In genomic region chr3:690770-691169, GRCh38 we compare ENCODE assay signal across 22 cellular contexts.
"Had no signal": no experiment of that assay in that cellular context is flagged by ENCODE, and none has a peak within 500 bp of the region (broad histone marks: within the 10 kb centered on the region; RNA-seq: fewer than 3 reads in every experiment).

No MANE protein-coding gene starts in this region.

- H3K27ac ChIP-seq: pancreas, prostate gland, right lobe of liver, sigmoid colon, stomach, thoracic aorta, thyroid gland, tibial nerve, upper lobe of right lung, uterus had no signal

- H3K4me1 ChIP-seq: pancreas, prostate gland, right lobe of liver, sigmoid colon, stomach, thyroid gland, tibial nerve, upper lobe of right lung, uterus had no signal

- H3K36me3 ChIP-seq: pancreas, prostate gland, right lobe of liver, sigmoid colon, stomach, thoracic aorta, thyroid gland, tibial nerve, upper lobe of right lung, uterus had no signal

- DNase-seq: naive B cell; naive thymus-derived CD8-positive, alpha-beta T cell; nephron progenitor cell; occipital lobe; sigmoid colon; small intestine; stimulated activated CD4-positive, alpha-beta T cell treated with anti-CD3 and anti-CD28 coated beads, Interleukin-15, amount 100 ng/mL, for 24 hours; stimulated activated CD4-positive, alpha-beta T cell treated with anti-CD3 and anti-CD28 coated beads, Interleukin-2, amount 100 ng/mL, for 24 hours; stimulated activated CD4-positive, alpha-beta T cell treated with anti-CD3 and anti-CD28 coated beads, Interleukin-2, amount 100 ng/mL, for 48 hours; stimulated activated CD4-positive, alpha-beta T cell treated with anti-CD3 and anti-CD28 coated beads, Interleukin-4, amount 100 ng/mL, for 24 hours; stimulated activated naive CD4-positive, alpha-beta T cell; stomach; thyroid gland; upper lobe of right lung; uterus had no signal

- H3K27me3 ChIP-seq: pancreas, right lobe of liver, sigmoid colon, stomach, thyroid gland, tibial nerve, upper lobe of right lung, uterus had no signal

- H3K4me3 ChIP-seq: pancreas, prostate gland, right lobe of liver, sigmoid colon, stomach, thoracic aorta, thyroid gland, tibial nerve, upper lobe of right lung, uterus had no signal

- ATAC-seq: naive thymus-derived CD8-positive, alpha-beta T cell; natural killer cell treated with Interleukin-12 subunit alpha and Interleukin-12 subunit beta and Interleukin-15 and Interleukin-18, amount 100 ng/mL, for 72 hours; pancreas; stimulated activated effector memory CD8-positive, alpha-beta T cell treated with anti-CD3 and anti-CD28 coated beads, Interleukin-12 subunit alpha, Interleukin-12 subunit beta, amount 100 ng/mL, for 72 hours; upper lobe of right lung had no signal

- H3K9me3 ChIP-seq: pancreas, prostate gland, right lobe of liver, thoracic aorta, thyroid gland, upper lobe of right lung, uterus had no signal
